Comparison of ENCODE assay signal across 1 cellular context in genomic region chr6:108677357-108677756, GRCh38.
TF ChIP-seq lines count a peak whose summit lies in the region.

No MANE protein-coding gene starts in this region.

TF ChIP-seq in HEK293, 187 proteins besides CTCF, POLR2A, EP300 and RAD21 (continued from another document and continues in another):
- TF ChIP-seq ZBTB44 (tag by site-specific recombination; IDR thresholded peaks at IDR 0.05) (peak; percentile 58; the same call in 1 of the 2 replicates), ZNF530 (tag by site-specific recombination; IDR thresholded peaks at IDR 0.05; ENCODE audit: low read depth) (no peak), REST (tag by site-specific recombination; IDR thresholded peaks at IDR 0.05) (no peak), ZNF169 (tag by site-specific recombination; IDR thresholded peaks at IDR 0.05) (no peak), ZNF214 (tag by site-specific recombination; IDR thresholded peaks at IDR 0.05; ENCODE audit: borderline replicate concordance) (no peak), ZFP37 (tag by site-specific recombination; IDR thresholded peaks at IDR 0.05) (no peak), ZNF629 (tag by site-specific recombination; IDR thresholded peaks at IDR 0.05) (peak; percentile 55), ZNF701 (tag by site-specific recombination; IDR thresholded peaks at IDR 0.05) (no peak), KLF16 (tag by site-specific recombination; IDR thresholded peaks at IDR 0.05) (no peak), ZNF416 (tag by site-specific recombination; IDR thresholded peaks at IDR 0.05) (no peak), ZNF24 (tag by site-specific recombination; IDR thresholded peaks at IDR 0.05) (peak; percentile 52; the same call in 1 of the 2 replicates), ZNF830 (tag by site-specific recombination; IDR thresholded peaks at IDR 0.05; ENCODE audit: low read depth) (no peak), ZNF624 (tag by site-specific recombination; IDR thresholded peaks at IDR 0.05) (no peak), ZNF433 (tag by site-specific recombination; IDR thresholded peaks at IDR 0.05; ENCODE audit: low read depth) (no peak), ZNF585B (tag by site-specific recombination; IDR thresholded peaks at IDR 0.05) (no peak), ZNF76 (tag by site-specific recombination; IDR thresholded peaks at IDR 0.05; ENCODE audit: borderline replicate concordance, low read depth) (peak; percentile 77), TCF7L2 (IDR thresholded peaks at IDR 0.05; ENCODE audit: borderline replicate concordance, low read depth, low read length) (no peak), SCRT1 (tag by site-specific recombination; IDR thresholded peaks at IDR 0.05; ENCODE audit: borderline replicate concordance) (no peak), KLF9 (tag by site-specific recombination; IDR thresholded peaks at IDR 0.05; ENCODE audit: low read depth) (no peak), GLIS2 (tag by site-specific recombination; IDR thresholded peaks at IDR 0.05) (no peak), ZNF600 (tag by site-specific recombination; IDR thresholded peaks at IDR 0.05) (peak; percentile 93), ZNF555 (tag by site-specific recombination; conservative IDR thresholded peaks at IDR 0.05) (no peak), ZNF514 (tag by site-specific recombination; IDR thresholded peaks at IDR 0.05) (no peak), KLF1 (tag by site-specific recombination; IDR thresholded peaks at IDR 0.05) (no peak), GLI4 (tag by site-specific recombination; IDR thresholded peaks at IDR 0.05) (no peak), INSM2 (tag by site-specific recombination; IDR thresholded peaks at IDR 0.05) (peak; percentile 61), ZNF280C (tag by site-specific recombination; IDR thresholded peaks at IDR 0.05) (no peak), ZFP41 (tag by site-specific recombination; IDR thresholded peaks at IDR 0.05; ENCODE audit: borderline replicate concordance) (no peak), ZNF302 (tag by site-specific recombination; IDR thresholded peaks at IDR 0.05; ENCODE audit: low read depth) (no peak), GLI2 (tag by site-specific recombination; IDR thresholded peaks at IDR 0.05; ENCODE audit: borderline replicate concordance, low read depth) (0 out of 2 replicates have a peak, but pooled peaks have one; percentile 3), ZNF768 (tag by site-specific recombination; IDR thresholded peaks at IDR 0.05) (no peak), KLF10 (tag by site-specific recombination; IDR thresholded peaks at IDR 0.05) (peak; percentile 35; the same call in 1 of the 2 replicates), PRDM10 (tag by site-specific recombination; IDR thresholded peaks at IDR 0.05) (peak; percentile 71), ZNF677 (tag by site-specific recombination; IDR thresholded peaks at IDR 0.05) (no peak), ZNF621 (tag by site-specific recombination; IDR thresholded peaks at IDR 0.05) (no peak), ZNF785 (tag by site-specific recombination; IDR thresholded peaks at IDR 0.05) (no peak), REPIN1 (tag by site-specific recombination; IDR thresholded peaks at IDR 0.05; ENCODE audit: low read depth) (no peak), ZIC2 (tag by site-specific recombination; IDR thresholded peaks at IDR 0.05) (no peak), ZNF660 (tag by site-specific recombination; IDR thresholded peaks at IDR 0.05) (no peak), ZNF335 (tag by site-specific recombination; conservative IDR thresholded peaks at IDR 0.05) (no peak), RBAK (tag by site-specific recombination; IDR thresholded peaks at IDR 0.05) (no peak), ZNF157 (tag by site-specific recombination; IDR thresholded peaks at IDR 0.05) (no peak), ZNF529 (tag by site-specific recombination; IDR thresholded peaks at IDR 0.05; ENCODE audit: insufficient replicate concordance) (no peak), ZNF248 (tag by site-specific recombination; IDR thresholded peaks at IDR 0.05) (no peak), ZBTB26 (tag by site-specific recombination; optimal IDR thresholded peaks at IDR 0.05) (no peak), BCL11A (tag by site-specific recombination; IDR thresholded peaks at IDR 0.05; ENCODE audit: low read depth) (no peak), ZEB2 (tag by site-specific recombination; IDR thresholded peaks at IDR 0.05) (peak; percentile 28), ZNF391 (tag by site-specific recombination; IDR thresholded peaks at IDR 0.05; ENCODE audit: borderline replicate concordance, low read depth) (peak; percentile 70; the same call in 1 of the 2 replicates), OSR2 (tag by site-specific recombination; IDR thresholded peaks at IDR 0.05) (peak; percentile 99), ZNF266 (tag by site-specific recombination; IDR thresholded peaks at IDR 0.05; ENCODE audit: low read depth) (no peak), ZNF423 (tag by site-specific recombination; IDR thresholded peaks at IDR 0.05) (peak; percentile 21; the same call in 1 of the 2 replicates), ZNF639 (tag by site-specific recombination; IDR thresholded peaks at IDR 0.05) (no peak), HOXD13 (CRISPR knock-in tag; IDR thresholded peaks at IDR 0.05; ENCODE audit: borderline replicate concordance) (no peak), ZBTB48 (tag by site-specific recombination; IDR thresholded peaks at IDR 0.05) (peak; percentile 85)
